21 cellular contexts compared by ENCODE assay signal in the genomic region with DNA sequence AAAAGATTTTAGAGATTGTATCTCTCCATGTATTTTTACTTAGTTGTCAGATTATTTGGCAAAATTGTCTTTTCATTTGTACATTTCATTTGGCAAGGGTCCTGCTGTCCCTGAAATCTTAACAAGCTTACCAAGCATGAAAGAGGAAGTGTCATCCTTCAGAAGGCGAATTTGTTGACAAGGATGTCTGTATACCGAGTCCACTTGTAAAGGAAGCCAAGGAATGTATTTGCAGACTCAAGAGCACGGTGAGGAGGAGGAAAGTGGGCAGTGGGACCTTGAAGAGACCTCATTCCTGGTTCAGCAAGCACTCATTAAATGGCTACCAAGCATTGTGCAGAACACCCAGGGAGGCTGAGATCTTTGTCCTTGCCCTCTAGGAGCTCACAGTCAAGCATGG. TPM values are rescaled to one million over a fixed set of nuclear protein-coding genes. Genes with fewer than 3 reads are reported as not detected.
DNase-seq lines count a peak whose midpoint lies in the region; ATAC-seq and TF ChIP-seq lines count a peak whose summit lies in the region.
"Had no signal": no experiment of that assay in that cellular context is flagged by ENCODE, and none has a peak within 500 bp of the region (broad histone marks: within the 10 kb centered on the region; RNA-seq: fewer than 3 reads in every experiment).

No MANE protein-coding gene starts in this region.

- peaks cover 11 to 14% of the 10 kb centered on the region in 2 donors for H3K27me3 Mint-ChIP-seq in stimulated activated naive B cell treated with anti-CD40 and anti-IgM and Interleukin-4, amounts not matched to agents 10 μg/mL and 1 μg/mL and 100 μg/mL, for 72 hours

- no peak overlapping the region for H3K4me3 Mint-ChIP-seq in stimulated activated naive B cell treated with anti-CD40 and anti-IgM and Interleukin-4, amounts not matched to agents 10 μg/mL and 1 μg/mL and 100 μg/mL, for 72 hours
- no peak overlapping the region for H3K4me3 Mint-ChIP-seq in stimulated activated effector memory CD8-positive, alpha-beta T cell treated with anti-CD3 and anti-CD28 coated beads, Interleukin-12 subunit alpha, Interleukin-12 subunit beta, amount 100 ng/mL, for 72 hours
- H3K4me3 Mint-ChIP-seq: B cell, H9, neural crest cell had no signal

- no peak for ATAC-seq in stimulated activated naive B cell treated with anti-CD40 and anti-IgM and Interleukin-4, amounts not matched to agents 10 μg/mL and 1 μg/mL and 100 μg/mL, for 72 hours (replicated peaks)
- no peak for ATAC-seq in stimulated activated effector memory CD8-positive, alpha-beta T cell treated with anti-CD3 and anti-CD28 coated beads, Interleukin-12 subunit alpha, Interleukin-12 subunit beta, amount 100 ng/mL, for 72 hours

- H3K27ac Mint-ChIP-seq in stimulated activated naive B cell treated with anti-CD40 and anti-IgM and Interleukin-4, amounts not matched to agents 10 μg/mL and 1 μg/mL and 100 μg/mL, for 72 hours: peak overlapping the region; percentile 11
- H3K27ac Mint-ChIP-seq in stimulated activated effector memory CD8-positive, alpha-beta T cell treated with anti-CD3 and anti-CD28 coated beads, Interleukin-12 subunit alpha, Interleukin-12 subunit beta, amount 100 ng/mL, for 72 hours: no peak overlapping the region
- H3K27ac Mint-ChIP-seq: B cell had no signal

- H3K36me3 Mint-ChIP-seq in stimulated activated naive B cell treated with anti-CD40 and anti-IgM and Interleukin-4, amounts not matched to agents 10 μg/mL and 1 μg/mL and 100 μg/mL, for 72 hours: no peaks in the 10 kb centered on the region
- no peaks in the 10 kb centered on the region for H3K36me3 Mint-ChIP-seq in stimulated activated effector memory CD8-positive, alpha-beta T cell treated with anti-CD3 and anti-CD28 coated beads, Interleukin-12 subunit alpha, Interleukin-12 subunit beta, amount 100 ng/mL, for 72 hours

- no peak overlapping the region for H3K4me3 ChIP-seq in LNCaP clone FGC (ENCODE audit: low read depth, low read length)
- H3K4me3 ChIP-seq: esophagus muscularis mucosa, testis had no signal

- H3K4me1 Mint-ChIP-seq in stimulated activated naive B cell treated with anti-CD40 and anti-IgM and Interleukin-4, amounts not matched to agents 10 μg/mL and 1 μg/mL and 100 μg/mL, for 72 hours: peaks cover 6 to 8% of the 10 kb centered on the region in 2 donors
- H3K4me1 Mint-ChIP-seq in stimulated activated effector memory CD8-positive, alpha-beta T cell treated with anti-CD3 and anti-CD28 coated beads, Interleukin-12 subunit alpha, Interleukin-12 subunit beta, amount 100 ng/mL, for 72 hours: no peaks in the 10 kb centered on the region
- H3K4me1 Mint-ChIP-seq: H9 had no signal

- peaks cover 0 to 1% of the 10 kb centered on the region in 2 donors for H3K9me3 Mint-ChIP-seq in stimulated activated naive B cell treated with anti-CD40 and anti-IgM and Interleukin-4, amounts not matched to agents 10 μg/mL and 1 μg/mL and 100 μg/mL, for 72 hours
- H3K9me3 Mint-ChIP-seq in stimulated activated effector memory CD8-positive, alpha-beta T cell treated with anti-CD3 and anti-CD28 coated beads, Interleukin-12 subunit alpha, Interleukin-12 subunit beta, amount 100 ng/mL, for 72 hours: no peaks in the 10 kb centered on the region
- H3K9me3 Mint-ChIP-seq: neural crest cell had no signal

- TF ChIP-seq CTCF in LNCaP clone FGC (IDR thresholded peaks at IDR 0.05; ENCODE audit: control insufficient read depth, extremely low read depth, insufficient read depth) (no peak), VCaP (conservative IDR thresholded peaks at IDR 0.05) (no peak)

- H3K27ac ChIP-seq in VCaP: peak overlapping the region; percentile 61
- H3K27ac ChIP-seq: esophagus muscularis mucosa, testis had no signal

- DNase-seq in DMS79 treated with DMSO at 0.1 percent for 48 hours (lab: John Stamatoyannopoulos, UW) (peak; percentile 55), LNCaP clone FGC (ENCODE audit: low read depth) (peak; percentile 73), ureter (ENCODE audit: low spot score) (no peak), T-helper 2 cell (no peak)
- no peak for DNase-seq in stimulated activated naive B cell treated with anti-CD40 and anti-IgM and Interleukin-4, amounts not matched to agents 10 μg/mL and 1 μg/mL and 100 μg/mL, for 72 hours
- no peak for DNase-seq in stimulated activated effector memory CD8-positive, alpha-beta T cell treated with anti-CD3 and anti-CD28 coated beads, Interleukin-12 subunit alpha, Interleukin-12 subunit beta, amount 100 ng/mL, for 72 hours (ENCODE audit: low spot score in 2 of 2)
- DNase-seq: activated CD4-positive, alpha-beta T cell treated with anti-CD3 and anti-CD28 coated beads, Interleukin-2, amount 50 U/mL, for 4 hours; activated naive CD4-positive, alpha-beta T cell; activated T-cell treated with anti-CD3 and anti-CD28 coated beads for 4 hours; amygdala; Calu3; caudate nucleus; effector CD4-positive, alpha-beta T cell; H9; left cardiac atrium; NCI-H146; testis had no signal

RNA-seq across cellular contexts. Expression of gene OTULINL, which starts 7.5 kb away (rescaled TPM):
- total RNA-seq in ureter: 18.9 TPM

Comparison
In these comparisons a context has a peak if more than half of its experiments do, and no peak if none do; other contexts are left out.
1. DNase-seq: peak in DMS79 treated with DMSO at 0.1 percent for 48 hours (single experiment) and LNCaP clone FGC (single experiment); none in stimulated activated naive B cell treated with anti-CD40 and anti-IgM and Interleukin-4, amounts not matched to agents 10 μg/mL and 1 μg/mL and 100 μg/mL, for 72 hours (single experiment), stimulated activated effector memory CD8-positive, alpha-beta T cell treated with anti-CD3 and anti-CD28 coated beads, Interleukin-12 subunit alpha, Interleukin-12 subunit beta, amount 100 ng/mL, for 72 hours (0 of 2), ureter (single experiment) and T-helper 2 cell (0 of 5).